ENCODE assay signal across 34 cellular contexts in the genomic region with DNA sequence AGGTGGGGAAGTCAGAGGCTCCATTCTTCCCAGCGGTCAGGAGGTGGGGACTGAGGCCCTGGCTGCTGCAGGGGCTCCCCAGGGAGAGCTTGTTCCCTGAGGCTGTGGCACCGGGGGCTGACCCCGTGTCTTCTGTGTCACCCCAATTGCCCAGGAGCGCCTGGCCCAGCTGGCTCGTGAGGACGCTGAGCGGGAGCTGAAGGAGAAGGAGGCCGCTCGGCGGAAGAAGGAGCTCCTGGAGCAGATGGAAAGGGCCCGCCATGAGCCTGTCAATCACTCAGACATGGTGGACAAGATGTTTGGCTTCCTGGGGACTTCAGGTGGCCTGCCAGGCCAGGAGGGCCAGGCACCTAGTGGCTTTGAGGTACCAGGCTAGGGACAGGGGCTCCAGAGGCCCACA. TPM values are rescaled to one million over a fixed set of nuclear protein-coding genes. Genes with fewer than 3 reads are reported as not detected.
"Had no signal": no experiment of that assay in that cellular context is flagged by ENCODE, and none has a peak within 500 bp of the region (broad histone marks: within the 10 kb centered on the region; RNA-seq: fewer than 3 reads in every experiment).

No MANE protein-coding gene starts in this region.

- H3K27me3 Mint-ChIP-seq: activated B cell treated with CpG ODN at 0.5 μM for 24 hours; activated CD8-positive, alpha-beta T cell treated with anti-CD3 and anti-CD28 coated beads for 36 hours; activated naive CD4-positive, alpha-beta T cell treated with anti-CD3 and anti-CD28 coated beads, Interleukin-2, amount 50 U/mL, for 24 hours; activated naive CD8-positive, alpha-beta T cell treated with anti-CD3 and anti-CD28 coated beads, Interleukin-2, amount 10 ng/mL, durations not matched to agents 7 days and 5 days; activated T-helper 17 cell treated with anti-CD3 and anti-CD28 coated beads, Interleukin-2, amount 50 U/mL, for 72 hours; central memory CD8-positive, alpha-beta T cell had no signal

- H3K36me3 ChIP-seq: ascending aorta, breast epithelium, cardiac muscle cell, esophagus muscularis mucosa, gastrocnemius medialis had no signal

- H3K4me3 ChIP-seq: ascending aorta, breast epithelium, cardiac muscle cell, esophagus muscularis mucosa, gastrocnemius medialis, heart left ventricle had no signal

- H3K27ac ChIP-seq: ascending aorta, breast epithelium, cardiac muscle cell, esophagus muscularis mucosa, foreskin keratinocyte, gastrocnemius medialis, heart left ventricle, WERI-Rb-1 had no signal

- H3K9me3 ChIP-seq: ascending aorta, breast epithelium, esophagus muscularis mucosa, gastrocnemius medialis, heart left ventricle had no signal

- H3K27me3 ChIP-seq: ascending aorta, breast epithelium, cardiac muscle cell, esophagus muscularis mucosa, gastrocnemius medialis, heart left ventricle had no signal

- H3K4me3 Mint-ChIP-seq: activated B cell treated with CpG ODN at 0.5 μM for 24 hours; activated CD8-positive, alpha-beta T cell treated with anti-CD3 and anti-CD28 coated beads for 36 hours; activated naive CD4-positive, alpha-beta T cell treated with anti-CD3 and anti-CD28 coated beads for 36 hours; activated naive CD4-positive, alpha-beta T cell treated with anti-CD3 and anti-CD28 coated beads, Interleukin-2, amount 50 U/mL, for 24 hours; activated naive CD8-positive, alpha-beta T cell treated with anti-CD3 and anti-CD28 coated beads, Interleukin-2, amount 10 ng/mL, durations not matched to agents 7 days and 5 days; activated T-cell treated with anti-CD3 and anti-CD28 coated beads, Interleukin-2, amount 50 U/mL, for 4 hours; activated T-helper 17 cell treated with anti-CD3 and anti-CD28 coated beads, Interleukin-2, amount 50 U/mL, for 72 hours; brain; central memory CD8-positive, alpha-beta T cell; effector memory CD8-positive, alpha-beta T cell; T-helper 17 cell; T-helper 2 cell treated with Interferon-gamma antibody and Interleukin-4, amounts not matched to agents 5 μg/mL and 100 μg/mL, for 36 hours had no signal

- H3K9me3 Mint-ChIP-seq: activated B cell treated with CpG ODN at 0.5 μM for 24 hours; activated CD8-positive, alpha-beta T cell treated with anti-CD3 and anti-CD28 coated beads for 36 hours; activated naive CD4-positive, alpha-beta T cell treated with anti-CD3 and anti-CD28 coated beads for 36 hours; activated naive CD4-positive, alpha-beta T cell treated with anti-CD3 and anti-CD28 coated beads, Interleukin-2, amount 50 U/mL, for 24 hours; activated naive CD8-positive, alpha-beta T cell treated with anti-CD3 and anti-CD28 coated beads, Interleukin-2, amount 10 ng/mL, durations not matched to agents 7 days and 5 days; activated T-cell treated with anti-CD3 and anti-CD28 coated beads, Interleukin-2, amount 50 U/mL, for 4 hours; central memory CD8-positive, alpha-beta T cell; T-helper 2 cell treated with Interferon-gamma antibody and Interleukin-4, amounts not matched to agents 5 μg/mL and 100 μg/mL, for 36 hours had no signal

- H3K4me1 Mint-ChIP-seq: activated naive CD4-positive, alpha-beta T cell treated with anti-CD3 and anti-CD28 coated beads, Interleukin-2, amount 50 U/mL, for 24 hours; activated naive CD8-positive, alpha-beta T cell treated with anti-CD3 and anti-CD28 coated beads, Interleukin-2, amount 10 ng/mL, durations not matched to agents 7 days and 5 days; activated T-helper 17 cell treated with anti-CD3 and anti-CD28 coated beads, Interleukin-2, amount 50 U/mL, for 72 hours; central memory CD8-positive, alpha-beta T cell had no signal

- ATAC-seq: activated CD4-positive, CD25-positive, alpha-beta regulatory T cell treated with anti-CD3 and anti-CD28 coated beads, Interleukin-2, amount 50 U/mL, for 24 hours; activated CD8-positive, alpha-beta T cell treated with anti-CD3 and anti-CD28 coated beads for 36 hours; activated T-cell treated with anti-CD3 and anti-CD28 coated beads, Interleukin-2, amount 50 U/mL, for 4 hours; activated T-helper 17 cell treated with anti-CD3 and anti-CD28 coated beads, Interleukin-2, amount 50 U/mL, for 72 hours; effector memory CD8-positive, alpha-beta T cell; foreskin keratinocyte; gastrocnemius medialis; heart left ventricle; T-helper 17 cell had no signal

- H3K4me1 ChIP-seq: ascending aorta, breast epithelium, esophagus muscularis mucosa, foreskin keratinocyte, gastrocnemius medialis had no signal

- DNase-seq: activated B cell treated with CpG ODN at 0.5 μM for 24 hours; activated CD4-positive, alpha-beta T cell treated with anti-CD3 and anti-CD28 coated beads for 48 hours; activated CD4-positive, alpha-beta T cell treated with anti-CD3 and anti-CD28 coated beads, Interleukin-2, amount 50 U/mL, for 1 hour; activated CD4-positive, alpha-beta T cell treated with anti-CD3 and anti-CD28 coated beads, Interleukin-2, amount 50 U/mL, for 48 hours; activated CD8-positive, alpha-beta memory T cell treated with anti-CD3 and anti-CD28 coated beads for 24 hours; activated CD8-positive, alpha-beta T cell treated with anti-CD3 and anti-CD28 coated beads for 36 hours; activated effector memory CD4-positive, alpha-beta T cell treated with Interleukin-2 at 50 U/mL for 16 hours; activated naive CD4-positive, alpha-beta T cell treated with anti-CD3 and anti-CD28 coated beads for 36 hours; activated naive CD8-positive, alpha-beta T cell treated with anti-CD3 and anti-CD28 coated beads, Interleukin-2, amount 10 ng/mL, durations not matched to agents 7 days and 5 days; activated T-cell treated with anti-CD3 and anti-CD28 coated beads, Interleukin-2, amount 50 U/mL, for 4 hours; cortex of kidney; dermis blood vessel endothelial cell; effector CD4-positive, alpha-beta T cell; effector memory CD8-positive, alpha-beta T cell; erythroblast; foreskin keratinocyte; gastrocnemius medialis; glutamatergic neuron; T-helper 1 cell; T-helper 17 cell; T1000; WERI-Rb-1 had no signal

- FAIRE-seq: colon had no signal

- H3K36me3 Mint-ChIP-seq: activated naive CD8-positive, alpha-beta T cell treated with anti-CD3 and anti-CD28 coated beads, Interleukin-2, amount 10 ng/mL, durations not matched to agents 7 days and 5 days; brain had no signal

- H3K27ac Mint-ChIP-seq: activated B cell treated with CpG ODN at 0.5 μM for 24 hours; activated CD8-positive, alpha-beta T cell treated with anti-CD3 and anti-CD28 coated beads for 36 hours; activated naive CD4-positive, alpha-beta T cell treated with anti-CD3 and anti-CD28 coated beads for 36 hours; activated naive CD4-positive, alpha-beta T cell treated with anti-CD3 and anti-CD28 coated beads, Interleukin-2, amount 50 U/mL, for 24 hours; activated naive CD8-positive, alpha-beta T cell treated with anti-CD3 and anti-CD28 coated beads, Interleukin-2, amount 10 ng/mL, durations not matched to agents 7 days and 5 days; activated T-helper 17 cell treated with anti-CD3 and anti-CD28 coated beads, Interleukin-2, amount 50 U/mL, for 72 hours; brain; effector memory CD8-positive, alpha-beta T cell; T-helper 17 cell; T-helper 2 cell treated with Interferon-gamma antibody and Interleukin-4, amounts not matched to agents 5 μg/mL and 100 μg/mL, for 36 hours had no signal

RNA-seq across cellular contexts. Expression of gene MYO7A, which starts 53.2 kb away (rescaled TPM):
- total RNA-seq: activated naive CD4-positive, alpha-beta T cell treated with anti-CD3 and anti-CD28 coated beads for 36 hours had no signal
